16 cellular contexts compared by ENCODE assay signal in genomic region chr2:203873461-203873860, GRCh38. TPM values are rescaled to one million over a fixed set of nuclear protein-coding genes. Genes with fewer than 3 reads are reported as not detected.
DNase-seq lines count a peak whose midpoint lies in the region; ATAC-seq and TF ChIP-seq lines count a peak whose summit lies in the region.
"Had no signal": no experiment of that assay in that cellular context is flagged by ENCODE, and none has a peak within 500 bp of the region (broad histone marks: within the 10 kb centered on the region; RNA-seq: fewer than 3 reads in every experiment).

No MANE protein-coding gene starts in this region.

- no peak overlapping the region for H3K4me3 Mint-ChIP-seq in activated naive CD8-positive, alpha-beta T cell treated with anti-CD3 and anti-CD28 coated beads, Interleukin-2, amount 10 ng/mL, durations not matched to agents 7 days and 5 days
- no peak overlapping the region for H3K4me3 Mint-ChIP-seq in activated naive CD8-positive, alpha-beta T cell treated with anti-CD3 and anti-CD28 coated beads, Interleukin-2, amount 50 U/mL, for 24 hours
- no peak overlapping the region for H3K4me3 Mint-ChIP-seq in activated CD8-positive, alpha-beta T cell treated with anti-CD3 and anti-CD28 coated beads for 36 hours
- H3K4me3 Mint-ChIP-seq: CD8-positive, alpha-beta T cell had no signal

- ATAC-seq in activated naive CD8-positive, alpha-beta T cell treated with anti-CD3 and anti-CD28 coated beads, Interleukin-2, amount 10 ng/mL, durations not matched to agents 7 days and 5 days (ENCODE audit: low read depth), result no peak
- no peak for ATAC-seq in activated naive CD8-positive, alpha-beta T cell treated with anti-CD3 and anti-CD28 coated beads, Interleukin-2, amount 50 U/mL, for 24 hours
- ATAC-seq in activated CD8-positive, alpha-beta T cell treated with anti-CD3 and anti-CD28 coated beads for 36 hours, result no peak
- no peak for ATAC-seq in GM18858 (IDR thresholded peaks at IDR 0.05; ENCODE audit: unreplicated experiment)
- ATAC-seq: CD8-positive, alpha-beta T cell had no signal

- intact Hi-C loops in activated CD8-positive, alpha-beta T cell treated with anti-CD3 and anti-CD28 coated beads for 36 hours (cut with micrococcal nuclease), result no loop called here

- DNase-seq in activated CD4-positive, alpha-beta T cell treated with anti-CD3 and anti-CD28 coated beads for 48 hours, result peak; percentile 25
- no peak for DNase-seq in activated CD4-positive, alpha-beta T cell treated with anti-CD3 and anti-CD28 coated beads, Interleukin-2, amount 50 U/mL, for 48 hours
- DNase-seq in activated naive CD8-positive, alpha-beta T cell treated with anti-CD3 and anti-CD28 coated beads, Interleukin-2, amount 10 ng/mL, durations not matched to agents 7 days and 5 days, result no peak
- DNase-seq in activated naive CD8-positive, alpha-beta T cell treated with anti-CD3 and anti-CD28 coated beads, Interleukin-2, amount 50 U/mL, for 24 hours, result no peak
- peak; percentile 46 for DNase-seq in activated CD8-positive, alpha-beta T cell treated with anti-CD3 and anti-CD28 coated beads for 36 hours
- DNase-seq in H4 (ENCODE audit: low spot score) (no peak), HUDEP-2 (lab: John Stamatoyannopoulos, UW; ENCODE audit: unreplicated experiment in 76 of 76) (no peak)
- DNase-seq: CD8-positive, alpha-beta T cell; Karpas-422; MG63; NCI-H1092 treated with DMSO at 0.1 percent for 48 hours; NCI-H2107 had no signal

- CTCF ChIA-PET in activated CD8-positive, alpha-beta T cell treated with anti-CD3 and anti-CD28 coated beads for 36 hours (lab: Charles Lee), result interaction anchor here (1.0 to 2.8 kb wide), 6 partner anchors 8 to 59 kb away, joined by 3 to 14 read pairs (median 4); no protein-coding TSS in a partner anchor

- peaks cover 42% of the 10 kb centered on the region for H3K36me3 Mint-ChIP-seq in activated naive CD8-positive, alpha-beta T cell treated with anti-CD3 and anti-CD28 coated beads, Interleukin-2, amount 10 ng/mL, durations not matched to agents 7 days and 5 days
- peaks cover 65% of the 10 kb centered on the region for H3K36me3 Mint-ChIP-seq in activated naive CD8-positive, alpha-beta T cell treated with anti-CD3 and anti-CD28 coated beads, Interleukin-2, amount 50 U/mL, for 24 hours (ENCODE audit: low read depth)
- H3K36me3 Mint-ChIP-seq in activated CD8-positive, alpha-beta T cell treated with anti-CD3 and anti-CD28 coated beads for 36 hours (ENCODE audit: low read depth), result peaks cover 68% of the 10 kb centered on the region

- peaks cover 2% of the 10 kb centered on the region for H3K9me3 Mint-ChIP-seq in activated naive CD8-positive, alpha-beta T cell treated with anti-CD3 and anti-CD28 coated beads, Interleukin-2, amount 10 ng/mL, durations not matched to agents 7 days and 5 days
- peaks cover 10% of the 10 kb centered on the region for H3K9me3 Mint-ChIP-seq in activated naive CD8-positive, alpha-beta T cell treated with anti-CD3 and anti-CD28 coated beads, Interleukin-2, amount 50 U/mL, for 24 hours
- peaks cover 6% of the 10 kb centered on the region for H3K9me3 Mint-ChIP-seq in activated CD8-positive, alpha-beta T cell treated with anti-CD3 and anti-CD28 coated beads for 36 hours
- H3K9me3 Mint-ChIP-seq: CD8-positive, alpha-beta T cell had no signal

- H3K4me1 Mint-ChIP-seq in activated naive CD8-positive, alpha-beta T cell treated with anti-CD3 and anti-CD28 coated beads, Interleukin-2, amount 10 ng/mL, durations not matched to agents 7 days and 5 days, result peaks cover 58% of the 10 kb centered on the region
- H3K4me1 Mint-ChIP-seq in activated naive CD8-positive, alpha-beta T cell treated with anti-CD3 and anti-CD28 coated beads, Interleukin-2, amount 50 U/mL, for 24 hours, result peaks cover 72% of the 10 kb centered on the region
- peaks cover 62% of the 10 kb centered on the region for H3K4me1 Mint-ChIP-seq in activated CD8-positive, alpha-beta T cell treated with anti-CD3 and anti-CD28 coated beads for 36 hours (ENCODE audit: low read depth)

- POLR2A ChIA-PET in activated naive CD8-positive, alpha-beta T cell treated with anti-CD3 and anti-CD28 coated beads, Interleukin-2, amount 10 ng/mL, durations not matched to agents 7 days and 5 days (lab: Charles Lee), result interaction anchor here (1.4 kb wide), 1 partner anchor 133 kb away, joined by 3 read pairs; no protein-coding TSS in a partner anchor
- POLR2A ChIA-PET in activated CD8-positive, alpha-beta T cell treated with anti-CD3 and anti-CD28 coated beads for 36 hours (lab: Charles Lee), result interaction anchor here (0.8 to 14.2 kb wide), 9 partner anchors 6 to 137 kb away, joined by 3 to 237 read pairs (median 4); partner anchors contain the start of gene ICOS

- TF ChIP-seq CTCF in activated CD8-positive, alpha-beta T cell treated with anti-CD3 and anti-CD28 coated beads for 36 hours (IDR thresholded peaks at IDR 0.05), result no peak

- no peaks in the 10 kb centered on the region for H3K27me3 Mint-ChIP-seq in activated naive CD8-positive, alpha-beta T cell treated with anti-CD3 and anti-CD28 coated beads, Interleukin-2, amount 10 ng/mL, durations not matched to agents 7 days and 5 days
- no peaks in the 10 kb centered on the region for H3K27me3 Mint-ChIP-seq in activated naive CD8-positive, alpha-beta T cell treated with anti-CD3 and anti-CD28 coated beads, Interleukin-2, amount 50 U/mL, for 24 hours
- no peaks in the 10 kb centered on the region for H3K27me3 Mint-ChIP-seq in activated CD8-positive, alpha-beta T cell treated with anti-CD3 and anti-CD28 coated beads for 36 hours

- peak overlapping the region; percentile 21 for H3K27ac Mint-ChIP-seq in activated naive CD8-positive, alpha-beta T cell treated with anti-CD3 and anti-CD28 coated beads, Interleukin-2, amount 10 ng/mL, durations not matched to agents 7 days and 5 days
- H3K27ac Mint-ChIP-seq in activated naive CD8-positive, alpha-beta T cell treated with anti-CD3 and anti-CD28 coated beads, Interleukin-2, amount 50 U/mL, for 24 hours, result no peak overlapping the region
- H3K27ac Mint-ChIP-seq in activated CD8-positive, alpha-beta T cell treated with anti-CD3 and anti-CD28 coated beads for 36 hours, result peak overlapping the region; percentile 63

RNA-seq across cellular contexts. Expression of gene CTLA4, which starts 5.9 kb away (rescaled TPM):
- total RNA-seq in activated naive CD8-positive, alpha-beta T cell treated with anti-CD3 and anti-CD28 coated beads, Interleukin-2, amount 10 ng/mL, durations not matched to agents 7 days and 5 days, result 1 to 10 TPM; 7.3 to 7.6 TPM
- total RNA-seq in activated CD8-positive, alpha-beta T cell treated with anti-CD3 and anti-CD28 coated beads for 36 hours, result 10 to 100 TPM; 28.7 to 30.7 TPM
- total RNA-seq in H4 (2014; rRNA removed; shearing (Covaris generic)), result not detected in 2 replicates
- total RNA-seq: A172, H7, RPMI7951 had no signal

Comparison
In these comparisons a context has a peak if more than half of its experiments do, and no peak if none do; other contexts are left out.
1. DNase-seq: peak in activated CD4-positive, alpha-beta T cell treated with anti-CD3 and anti-CD28 coated beads for 48 hours (single experiment) and activated CD8-positive, alpha-beta T cell treated with anti-CD3 and anti-CD28 coated beads for 36 hours (single experiment); none in activated CD4-positive, alpha-beta T cell treated with anti-CD3 and anti-CD28 coated beads, Interleukin-2, amount 50 U/mL, for 48 hours (0 of 2), activated naive CD8-positive, alpha-beta T cell treated with anti-CD3 and anti-CD28 coated beads, Interleukin-2, amount 10 ng/mL, durations not matched to agents 7 days and 5 days (single experiment), activated naive CD8-positive, alpha-beta T cell treated with anti-CD3 and anti-CD28 coated beads, Interleukin-2, amount 50 U/mL, for 24 hours (single experiment), H4 (single experiment) and HUDEP-2 (0 of 76).